ENCODE assay signal across 19 cellular contexts in the genomic region with DNA sequence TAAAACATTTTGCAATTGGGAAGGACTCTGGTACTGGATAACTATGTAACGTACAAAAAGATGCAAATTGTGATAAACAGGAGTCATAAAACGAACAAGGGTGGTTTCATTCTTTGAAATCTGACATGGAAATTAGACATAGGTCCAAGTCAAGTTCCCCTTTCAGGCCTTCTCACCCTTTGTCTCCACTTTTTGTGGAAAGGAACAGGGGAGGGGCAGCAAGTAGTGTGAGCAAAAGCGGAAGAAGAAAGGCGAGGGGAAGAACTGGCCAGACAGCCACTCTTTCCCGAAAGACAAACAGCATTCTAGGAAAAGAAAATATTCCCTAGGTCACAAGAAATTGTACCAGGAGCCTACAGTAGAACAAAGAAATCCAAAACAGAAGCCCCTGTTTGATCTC. TPM values are rescaled to one million over a fixed set of nuclear protein-coding genes. Genes with fewer than 3 reads are reported as not detected.
DNase-seq lines count a peak whose midpoint lies in the region; ATAC-seq, FAIRE-seq and TF ChIP-seq lines count a peak whose summit lies in the region.
"Had no signal": no experiment of that assay in that cellular context is flagged by ENCODE, and none has a peak within 500 bp of the region (broad histone marks: within the 10 kb centered on the region; RNA-seq: fewer than 3 reads in every experiment).

No MANE protein-coding gene starts in this region.

- H3K4me2 ChIP-seq in HepG2 (ENCODE audit: low read depth, low read length) (no peak overlapping the region), PC-9 (no peak overlapping the region)
- H3K4me2 ChIP-seq: SK-N-SH had no signal

- TF ChIP-seq EP300 in HepG2 (IDR thresholded peaks at IDR 0.05; ENCODE audit: low read depth in 2 of 2, low read length in 2 of 2) (no peak), HepG2 (CRISPR knock-in tag; IDR thresholded peaks at IDR 0.05; ENCODE audit: borderline replicate concordance) (no peak)

- DNase-seq in right lobe of liver, result no peak
- no peak for DNase-seq in HepG2 (ENCODE audit: low spot score)
- DNase-seq in PC-9, result no peak
- peak; percentile 56 for DNase-seq in globus pallidus (ENCODE audit: low spot score)
- DNase-seq in GM03348 (ENCODE audit: low spot score), result no peak
- no peak for DNase-seq in activated effector memory CD4-positive, alpha-beta T cell treated with anti-CD3 and anti-CD28 coated beads, Interleukin-2, amount 50 U/mL, for 16 hours
- DNase-seq: activated CD8-positive, alpha-beta T cell treated with anti-CD3 and anti-CD28 coated beads, Interleukin-2, amount 10 ng/mL, durations not matched to agents 7 days and 5 days; activated gamma-delta T cell; CD8-positive, alpha-beta memory T cell; H7; heart left ventricle; kidney; NCI-H1417; NCI-H345; SK-N-SH had no signal

- H3K9ac ChIP-seq in HepG2 (ENCODE audit: insufficient read depth, low read depth, low read length), result no peak overlapping the region
- H3K9ac ChIP-seq: SK-N-SH had no signal

- H3F3A ChIP-seq in PC-9 (ENCODE audit: insufficient read depth, low read depth), result peaks cover 46% of the 10 kb centered on the region

- intact Hi-C loops in right lobe of liver (cut with DNase I), result loop anchor here in 1 of 2 donors (5.0 kb wide), 1 partner anchor 183 kb away; no protein-coding TSS in a partner anchor
- intact Hi-C loops in HepG2 (cut with micrococcal nuclease; ENCODE audit: unreplicated experiment), result no loop called here
- intact Hi-C loops in PC-9 (cut with micrococcal nuclease; ENCODE audit: unreplicated experiment), result no loop called here

- H4K20me1 ChIP-seq in HepG2 (ENCODE audit: insufficient read depth, low read length) (no peaks in the 10 kb centered on the region), PC-9 (ENCODE audit: insufficient read depth) (no peaks in the 10 kb centered on the region)

- TF ChIP-seq CTCF in right lobe of liver (IDR thresholded peaks at IDR 0.05), result no peak
- TF ChIP-seq CTCF in HepG2 (CRISPR knock-in tag; IDR thresholded peaks at IDR 0.05), result no peak
- no peak for TF ChIP-seq CTCF in PC-9 (conservative IDR thresholded peaks at IDR 0.05)

- H3K4me1 ChIP-seq in right lobe of liver (no peaks in the 10 kb centered on the region), HepG2 (ENCODE audit: insufficient read depth, low read length) (no peaks in the 10 kb centered on the region), PC-9 (replicated peaks; ENCODE audit: insufficient read depth) (peaks cover 66% of the 10 kb centered on the region)

- no peak for TF ChIP-seq RAD21 in HepG2 (CRISPR knock-in tag; IDR thresholded peaks at IDR 0.05)

- ATAC-seq in right lobe of liver, result peak in 3 of 4 donors; percentile 37 to 56 (median 46)
- no peak for ATAC-seq in HepG2
- ATAC-seq in HG03045 (IDR thresholded peaks at IDR 0.05; ENCODE audit: unreplicated experiment), result no peak
- no peak for ATAC-seq in GM19395 (IDR thresholded peaks at IDR 0.05; ENCODE audit: unreplicated experiment)
- ATAC-seq: activated CD8-positive, alpha-beta T cell treated with anti-CD3 and anti-CD28 coated beads, Interleukin-2, amount 10 ng/mL, durations not matched to agents 7 days and 5 days; esophagus mucosa had no signal

- BruUV-seq in HepG2 (replicated peaks; lab: Mats Ljungman, UMichigan) (no TSS peak), PC-9 (replicated peaks; lab: Mats Ljungman, UMichigan) (no TSS peak)

- CTCF ChIA-PET in HepG2 (lab: Yijun Ruan, JAX; ENCODE audit: low intra/inter-chr PET ratio, low total read pairs), result no interaction called here
- CTCF ChIA-PET in PC-9 (lab: Charles Lee), result no interaction called here

- POLR2A ChIA-PET in HepG2 (lab: Yijun Ruan, JAX), result no interaction called here
- POLR2A ChIA-PET in PC-9 (lab: Charles Lee; ENCODE audit: unreplicated experiment), result no interaction called here

- H3K27me3 ChIP-seq in right lobe of liver, result no peaks in the 10 kb centered on the region
- H3K27me3 ChIP-seq in HepG2 (ENCODE audit: control insufficient read depth in 1 of 2, insufficient read depth in 2 of 2, low read length in 2 of 2), result peaks cover 2 to 45% of the 10 kb centered on the region in 2 experiments
- H3K27me3 ChIP-seq in PC-9 (ENCODE audit: insufficient read depth, low read depth), result no peaks in the 10 kb centered on the region
- H3K27me3 ChIP-seq: heart left ventricle had no signal

- WGBS in right lobe of liver (ENCODE audit: insufficient coverage, low coverage, low lambda C conversion rate, missing lambda C conversion rate), result 40% methylated on average over 5 of the region's 5 CpGs
- 24% methylated on average over 5 of the region's 5 CpGs for WGBS in HepG2 (ENCODE audit: low lambda C conversion rate)

- H3K9me2 ChIP-seq in PC-9 (ENCODE audit: insufficient read depth), result no peaks in the 10 kb centered on the region
- H3K9me2 ChIP-seq: SK-N-SH had no signal

- H3K9me3 ChIP-seq in right lobe of liver (no peaks in the 10 kb centered on the region), HepG2 (ENCODE audit: low read length) (no peaks in the 10 kb centered on the region), PC-9 (ENCODE audit: insufficient read depth, low read depth) (no peaks in the 10 kb centered on the region)
- H3K9me3 ChIP-seq: heart left ventricle, SK-N-SH had no signal

- H2AFZ ChIP-seq in HepG2 (ENCODE audit: low read length), result no peak overlapping the region
- H2AFZ ChIP-seq in PC-9, result no peak overlapping the region

- no peak overlapping the region for H3K27ac ChIP-seq in right lobe of liver
- H3K27ac ChIP-seq in HepG2 (ENCODE audit: extremely low read length, insufficient read depth, low read length), result no peak overlapping the region
- H3K27ac ChIP-seq in PC-9, result 0 out of 2 replicates have a peak overlapping the region, but pooled peaks have one; percentile 90
- H3K27ac ChIP-seq: coronary artery had no signal

- FAIRE-seq in HepG2 (lab: Jason Lieb, UNC), result no peak
- FAIRE-seq: kidney had no signal

- H3K36me3 ChIP-seq in right lobe of liver (no peaks in the 10 kb centered on the region), HepG2 (replicated peaks in 1 of 2; ENCODE audit: control insufficient read depth in 1 of 2, insufficient read depth in 2 of 2, low read length in 2 of 2) (no peaks in the 10 kb centered on the region), PC-9 (ENCODE audit: low read depth) (no peaks in the 10 kb centered on the region)
- H3K36me3 ChIP-seq: heart left ventricle had no signal

- TF ChIP-seq POLR2A in right lobe of liver (IDR thresholded peaks at IDR 0.05) (no peak), HepG2 (IDR thresholded peaks at IDR 0.05; ENCODE audit: insufficient read depth in 1 of 2, low read depth in 2 of 2, low read length in 2 of 2) (no peak)

- no peaks in the 10 kb centered on the region for H3K79me2 ChIP-seq in HepG2 (ENCODE audit: insufficient read depth, low read length)
- H3K79me2 ChIP-seq in PC-9 (ENCODE audit: low read depth), result no peaks in the 10 kb centered on the region

- no peak overlapping the region for H3K4me3 ChIP-seq in right lobe of liver
- no peak overlapping the region for H3K4me3 ChIP-seq in HepG2 (replicated peaks in 1 of 3; ENCODE audit: insufficient read depth in 1 of 3, low read depth in 2 of 3, low read length in 3 of 3)
- no peak overlapping the region for H3K4me3 ChIP-seq in PC-9
- H3K4me3 ChIP-seq: coronary artery, heart left ventricle had no signal

- in situ Hi-C loops in HepG2 (cut with HindIII; ENCODE audit: extremely low pct_ligation_motif_present, low pct_unique_long_range_greater_than_20kb), result no loop called here

TF ChIP-seq in HepG2, 621 proteins besides CTCF, POLR2A, EP300 and RAD21:
- TF ChIP-seq ZNF83 (CRISPR knock-in tag; IDR thresholded peaks at IDR 0.05; ENCODE audit: borderline replicate concordance) (no peak), ZNF101 (CRISPR knock-in tag; IDR thresholded peaks at IDR 0.05; ENCODE audit: borderline replicate concordance, low read depth) (no peak)
TF ChIP-seq in HepG2: peak in this region for 0.

RNA-seq across cellular contexts. Expression of gene MCF2L2, which starts 52.6 kb away (rescaled TPM):
- total RNA-seq in right lobe of liver (under 1 TPM in 5 of 6 experiments, not detected in 1; 0.07 to 0.19 (median 0.17) TPM), HepG2 (2016; rRNA removed; fragmentation: Illumina TruSeq; extraction: Trizol) (not detected in 2 replicates), PC-9 (2021) (1.7 and 2.3 TPM in 2 replicates)
- not detected in 2 replicates for total RNA-seq in HepG2 (2016; cell fraction: cytosol; rRNA removed; fragmentation: Illumina TruSeq; extraction: Trizol; ENCODE audit: low read depth)
- total RNA-seq in HepG2 (2016; cell fraction: insoluble cytoplasmic fraction; rRNA removed; fragmentation: Illumina TruSeq; extraction: Trizol), result not detected in 2 replicates
- total RNA-seq in HepG2 (2016; cell fraction: membrane; rRNA removed; fragmentation: Illumina TruSeq; extraction: Trizol), result not detected in 2 replicates
- total RNA-seq in HepG2 (2016; cell fraction: nucleus; rRNA removed; fragmentation: Illumina TruSeq; extraction: Trizol), result 0.09 TPM in 1 of 2 replicates, not detected in the other
- polyA plus RNA-seq in HepG2 (2011; rRNA removed), result not detected in 2 replicates
- polyA plus RNA-seq in HepG2 (2011; cell fraction: cytosol; rRNA removed), result not detected in 2 replicates
- 0.03 TPM in 1 of 2 replicates, not detected in the other for polyA plus RNA-seq in HepG2 (2011; cell fraction: nucleus; rRNA removed)
- not detected in 2 replicates for polyA plus RNA-seq in HepG2 (2012)
- not detected in 2 replicates for polyA plus RNA-seq in HepG2 (2016; cell fraction: cytosol; fragmentation: Illumina TruSeq; extraction: Trizol; ENCODE audit: low read depth)
- not detected in 2 replicates for polyA plus RNA-seq in HepG2 (2016; cell fraction: insoluble cytoplasmic fraction; fragmentation: Illumina TruSeq; extraction: Trizol; ENCODE audit: low read depth)
- not detected in 2 replicates for polyA plus RNA-seq in HepG2 (2016; cell fraction: membrane; fragmentation: Illumina TruSeq; extraction: Trizol; ENCODE audit: low read depth)
- polyA plus RNA-seq in HepG2 (2016; cell fraction: nucleus; fragmentation: Illumina TruSeq; extraction: Trizol; ENCODE audit: insufficient read depth, low read depth), result not detected in 2 replicates
- 0.02 and 0.23 TPM in 2 replicates for polyA minus RNA-seq in HepG2 (2011; rRNA and poly(A)+ RNA removed; ENCODE audit: low replicate concordance)
- not detected in 2 replicates for polyA minus RNA-seq in HepG2 (2011; cell fraction: cytosol; rRNA and poly(A)+ RNA removed)
- 0.37 TPM in 1 of 2 replicates, not detected in the other for polyA minus RNA-seq in HepG2 (2011; cell fraction: nucleus; rRNA and poly(A)+ RNA removed)

Comparison
In these comparisons a context has a peak if more than half of its experiments do, and no peak if none do; other contexts are left out.
1. ATAC-seq: peak in right lobe of liver (3 of 4); none in HepG2 (single experiment), HG03045 (single experiment) and GM19395 (single experiment).